ENCODE assay signal across 10 cellular contexts in the genomic region with DNA sequence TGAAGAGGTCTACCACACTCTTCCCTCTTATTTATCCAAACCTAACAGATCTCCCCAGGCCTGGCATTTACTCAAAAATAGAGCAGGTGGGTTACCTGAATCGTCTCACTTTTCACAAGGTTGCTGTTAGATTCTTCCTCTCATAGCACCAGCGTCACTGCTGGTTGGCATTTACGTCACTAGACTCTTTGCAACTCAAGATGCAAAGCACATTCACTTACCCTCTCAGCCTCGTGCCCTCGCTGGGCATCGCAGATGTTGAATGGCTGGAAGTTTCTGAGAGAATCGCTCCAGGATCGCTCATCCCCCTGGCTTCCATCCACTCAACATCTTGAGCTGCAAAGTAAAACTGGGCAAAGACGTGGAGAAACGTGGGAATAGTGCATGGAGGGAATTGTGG. TPM values are rescaled to one million over a fixed set of nuclear protein-coding genes. Genes with fewer than 3 reads are reported as not detected.
"Had no signal": no experiment of that assay in that cellular context is flagged by ENCODE, and none has a peak within 500 bp of the region (broad histone marks: within the 10 kb centered on the region; RNA-seq: fewer than 3 reads in every experiment).

No MANE protein-coding gene starts in this region.

- H3K4me1 ChIP-seq: HAP-1 had no signal

- ATAC-seq: HCT116 had no signal

- H3K36me3 ChIP-seq: HAP-1 had no signal

- H3K4me3 ChIP-seq: GM23248, HAP-1 had no signal

- H3K27ac ChIP-seq: GM23248, HL-60 had no signal

- H3K9me3 ChIP-seq: HAP-1 had no signal

- H2AFZ ChIP-seq: GM23248 had no signal

- H3K9ac ChIP-seq: GM23248 had no signal

- DNase-seq: GM23248, GOT3, H7, HFFc6, KBM-7 had no signal

RNA-seq across cellular contexts. Expression of a gene that starts 21.9 kb away (rescaled TPM):
- total RNA-seq: GM23248, H7, HFFc6, HT1080 had no signal
- polyA plus RNA-seq: GM23248, IgD-negative memory B cell had no signal
